13 cellular contexts compared by ENCODE assay signal in genomic region chr21:25509862-25510261, GRCh38.
DNase-seq lines count a peak whose midpoint lies in the region; ATAC-seq and TF ChIP-seq lines count a peak whose summit lies in the region.
"Had no signal": no experiment of that assay in that cellular context is flagged by ENCODE, and none has a peak within 500 bp of the region (broad histone marks: within the 10 kb centered on the region; RNA-seq: fewer than 3 reads in every experiment).

No MANE protein-coding gene starts in this region.

- no peaks in the 10 kb centered on the region for H3K27me3 ChIP-seq in breast epithelium

- peaks cover 86% of the 10 kb centered on the region for H3K4me1 Mint-ChIP-seq in activated naive CD8-positive, alpha-beta T cell treated with anti-CD3 and anti-CD28 coated beads, Interleukin-2, amount 50 U/mL, for 24 hours

- H3K27me3 Mint-ChIP-seq in activated naive CD8-positive, alpha-beta T cell treated with anti-CD3 and anti-CD28 coated beads, Interleukin-2, amount 50 U/mL, for 24 hours: no peaks in the 10 kb centered on the region

- TF ChIP-seq POLR2A in breast epithelium (IDR thresholded peaks at IDR 0.05): no peak

- H3K4me3 Mint-ChIP-seq in activated naive CD8-positive, alpha-beta T cell treated with anti-CD3 and anti-CD28 coated beads, Interleukin-2, amount 50 U/mL, for 24 hours: peak overlapping the region; percentile 70

- no peaks in the 10 kb centered on the region for H3K9me3 ChIP-seq in breast epithelium

- no peak overlapping the region for H3K4me3 ChIP-seq in breast epithelium

- TF ChIP-seq CTCF in breast epithelium (IDR thresholded peaks at IDR 0.05): no peak

- H3K4me1 ChIP-seq in breast epithelium: no peaks in the 10 kb centered on the region

- peaks cover 11% of the 10 kb centered on the region for H3K9me3 Mint-ChIP-seq in activated naive CD8-positive, alpha-beta T cell treated with anti-CD3 and anti-CD28 coated beads, Interleukin-2, amount 50 U/mL, for 24 hours

- no peak for DNase-seq in activated naive CD8-positive, alpha-beta T cell treated with anti-CD3 and anti-CD28 coated beads, Interleukin-2, amount 50 U/mL, for 24 hours
- DNase-seq in NCI-H1694 treated with DMSO at 0.1 percent for 48 hours (lab: John Stamatoyannopoulos, UW) (no peak), breast epithelium (ENCODE audit: low spot score in 2 of 2) (no peak), head of caudate nucleus (no peak)
- DNase-seq: amygdala, DMS153, NCI-H2081 had no signal

- peaks cover 24% of the 10 kb centered on the region for H3K36me3 Mint-ChIP-seq in activated naive CD8-positive, alpha-beta T cell treated with anti-CD3 and anti-CD28 coated beads, Interleukin-2, amount 50 U/mL, for 24 hours (ENCODE audit: low read depth)

- peak; percentile 48 for ATAC-seq in GM18519 (IDR thresholded peaks at IDR 0.05; ENCODE audit: low FRiP score, unreplicated experiment)
- ATAC-seq in GM19468 (IDR thresholded peaks at IDR 0.05; ENCODE audit: extremely low read depth, unreplicated experiment): peak; percentile 24
- ATAC-seq in HG03095 (IDR thresholded peaks at IDR 0.05; ENCODE audit: unreplicated experiment): peak; percentile 44
- peak; percentile 84 for ATAC-seq in activated naive CD8-positive, alpha-beta T cell treated with anti-CD3 and anti-CD28 coated beads, Interleukin-2, amount 50 U/mL, for 24 hours
- ATAC-seq: HepG2 had no signal

- H3K27ac ChIP-seq in breast epithelium: no peak overlapping the region
- H3K27ac ChIP-seq: RWPE1, VCaP had no signal

- H3K36me3 ChIP-seq in breast epithelium: no peaks in the 10 kb centered on the region

- intact Hi-C loops in breast epithelium (cut with DNase I; ENCODE audit: low total_unique reads) (no loop called here), head of caudate nucleus (cut with DNase I) (no loop called here)

- peak overlapping the region; percentile 93 for H3K27ac Mint-ChIP-seq in activated naive CD8-positive, alpha-beta T cell treated with anti-CD3 and anti-CD28 coated beads, Interleukin-2, amount 50 U/mL, for 24 hours

Comparison
In these comparisons a context has a peak if more than half of its experiments do, and no peak if none do; other contexts are left out.
1. ATAC-seq: peak in every context shown above with its lines; median percentile 84 in activated naive CD8-positive, alpha-beta T cell treated with anti-CD3 and anti-CD28 coated beads, Interleukin-2, amount 50 U/mL, for 24 hours; 48 in GM18519; 44 in HG03095; 24 in GM19468.